ENCODE assay signal across 8 cellular contexts in the genomic region with DNA sequence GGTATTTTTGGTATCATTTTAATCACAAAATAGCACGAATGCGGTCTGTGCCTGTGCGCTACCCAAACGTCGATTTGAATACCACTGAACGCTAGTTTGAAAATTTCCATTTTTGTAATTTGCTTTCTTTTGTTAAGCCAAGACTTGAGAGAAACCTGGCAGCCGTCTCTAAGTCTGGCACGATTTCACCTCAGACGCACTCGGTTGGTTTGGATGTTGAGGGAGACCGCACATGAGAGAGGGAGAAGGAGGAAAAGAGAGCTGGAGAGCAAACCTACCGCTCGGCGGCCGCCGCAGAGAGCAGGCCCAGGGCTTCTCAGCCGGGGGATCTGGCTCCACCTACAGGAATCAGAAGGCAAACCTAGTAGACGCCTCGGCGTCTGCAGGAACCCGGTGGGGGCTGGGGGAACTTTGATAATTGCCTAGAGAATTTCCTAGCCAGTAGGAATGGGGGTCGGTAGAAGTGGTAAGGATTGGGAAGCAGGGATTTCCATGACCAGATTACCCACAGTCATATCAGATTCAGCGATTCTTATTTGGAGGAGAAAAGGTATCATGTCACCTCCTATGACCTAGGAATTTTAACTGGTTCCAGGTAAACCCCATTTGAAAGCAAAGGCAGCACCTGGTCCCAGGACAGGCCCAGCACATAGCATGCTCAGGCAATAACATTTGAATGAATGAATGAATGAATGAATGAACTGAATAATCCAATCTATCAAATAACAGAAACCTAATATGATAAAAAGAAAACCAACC.
DNase-seq lines count a peak whose midpoint lies in the region; ATAC-seq and TF ChIP-seq lines count a peak whose summit lies in the region.

No MANE protein-coding gene starts in this region.

- DNase-seq in activated naive CD8-positive, alpha-beta T cell treated with anti-CD3 and anti-CD28 coated beads, Interleukin-2, amount 50 U/mL, for 16 hours (ENCODE audit: low read depth, low spot score), result peak; percentile 12
- peak; percentile 76 for DNase-seq in hepatic stellate cell (ENCODE audit: low spot score)
- DNase-seq in sciatic nerve (ENCODE audit: low spot score), result peak; percentile 88

- H3K4me1 ChIP-seq in BLaER1, result 0 out of 2 replicates have a peak, but pooled peaks cover 7% of the 10 kb centered on the region

- peak; percentile 95 for ATAC-seq in GM19372 (IDR thresholded peaks at IDR 0.05; ENCODE audit: low read depth, unreplicated experiment)
- peak; percentile 99 for ATAC-seq in HG03442 (IDR thresholded peaks at IDR 0.05; ENCODE audit: unreplicated experiment)
- ATAC-seq in SK-N-SH treated with all-trans-retinoic acid at 6 μM for 48 hours, result peak; percentile 53; the same call in 2 of the 3 replicates
- peak; percentile 85 for ATAC-seq in sciatic nerve
- no peak for ATAC-seq in HG03457 (IDR thresholded peaks at IDR 0.05; ENCODE audit: unreplicated experiment)

- H3K4me2 ChIP-seq in BLaER1, result peak overlapping the region; percentile 63

- H3K36me3 ChIP-seq in BLaER1, result no peaks in the 10 kb centered on the region

- H3K9ac ChIP-seq in BLaER1, result no peak overlapping the region

- H3K9me3 ChIP-seq in BLaER1, result no peaks in the 10 kb centered on the region

- intact Hi-C loops in sciatic nerve (cut with DNase I), result no loop called here

- H3K27me3 ChIP-seq in BLaER1, result no peaks in the 10 kb centered on the region

- no peaks in the 10 kb centered on the region for H4K20me1 ChIP-seq in BLaER1

- H3K4me3 ChIP-seq in BLaER1, result no peak overlapping the region

- H3K27ac ChIP-seq in BLaER1, result no peak overlapping the region

TF ChIP-seq in SK-N-SH treated with all-trans-retinoic acid at 6 μM for 48 hours, 23 proteins besides CTCF, POLR2A, EP300 and RAD21:
- TF ChIP-seq, protein P1, sequence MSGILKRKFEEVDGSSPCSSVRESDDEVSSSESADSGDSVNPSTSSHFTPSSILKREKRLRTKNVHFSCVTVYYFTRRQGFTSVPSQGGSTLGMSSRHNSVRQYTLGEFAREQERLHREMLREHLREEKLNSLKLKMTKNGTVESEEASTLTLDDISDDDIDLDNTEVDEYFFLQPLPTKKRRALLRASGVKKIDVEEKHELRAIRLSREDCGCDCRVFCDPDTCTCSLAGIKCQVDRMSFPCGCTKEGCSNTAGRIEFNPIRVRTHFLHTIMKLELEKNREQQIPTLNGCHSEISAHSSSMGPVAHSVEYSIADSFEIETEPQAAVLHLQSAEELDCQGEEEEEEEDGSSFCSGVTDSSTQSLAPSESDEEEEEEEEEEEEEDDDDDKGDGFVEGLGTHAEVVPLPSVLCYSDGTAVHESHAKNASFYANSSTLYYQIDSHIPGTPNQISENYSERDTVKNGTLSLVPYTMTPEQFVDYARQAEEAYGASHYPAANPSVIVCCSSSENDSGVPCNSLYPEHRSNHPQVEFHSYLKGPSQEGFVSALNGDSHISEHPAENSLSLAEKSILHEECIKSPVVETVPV (CRISPR knock-in tag; IDR thresholded peaks at IDR 0.05), result no peak
- TF ChIP-seq ZFP3 (CRISPR knock-in tag; IDR thresholded peaks at IDR 0.05) (no peak), ESRRG (CRISPR knock-in tag; IDR thresholded peaks at IDR 0.05) (no peak), TCF4 (CRISPR knock-in tag; IDR thresholded peaks at IDR 0.05; ENCODE audit: borderline replicate concordance) (no peak), GLIS3 (CRISPR knock-in tag; IDR thresholded peaks at IDR 0.05) (no peak)
- TF ChIP-seq, protein P2, sequence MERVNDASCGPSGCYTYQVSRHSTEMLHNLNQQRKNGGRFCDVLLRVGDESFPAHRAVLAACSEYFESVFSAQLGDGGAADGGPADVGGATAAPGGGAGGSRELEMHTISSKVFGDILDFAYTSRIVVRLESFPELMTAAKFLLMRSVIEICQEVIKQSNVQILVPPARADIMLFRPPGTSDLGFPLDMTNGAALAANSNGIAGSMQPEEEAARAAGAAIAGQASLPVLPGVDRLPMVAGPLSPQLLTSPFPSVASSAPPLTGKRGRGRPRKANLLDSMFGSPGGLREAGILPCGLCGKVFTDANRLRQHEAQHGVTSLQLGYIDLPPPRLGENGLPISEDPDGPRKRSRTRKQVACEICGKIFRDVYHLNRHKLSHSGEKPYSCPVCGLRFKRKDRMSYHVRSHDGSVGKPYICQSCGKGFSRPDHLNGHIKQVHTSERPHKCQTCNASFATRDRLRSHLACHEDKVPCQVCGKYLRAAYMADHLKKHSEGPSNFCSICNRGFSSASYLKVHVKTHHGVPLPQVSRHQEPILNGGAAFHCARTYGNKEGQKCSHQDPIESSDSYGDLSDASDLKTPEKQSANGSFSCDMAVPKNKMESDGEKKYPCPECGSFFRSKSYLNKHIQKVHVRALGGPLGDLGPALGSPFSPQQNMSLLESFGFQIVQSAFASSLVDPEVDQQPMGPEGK (CRISPR knock-in tag; IDR thresholded peaks at IDR 0.05; ENCODE audit: borderline replicate concordance), result no peak

Comparison
In these comparisons a context has a peak if more than half of its experiments do, and no peak if none do; other contexts are left out.
1. DNase-seq: peak in every context shown above with its lines; median percentile 88 in sciatic nerve; 76 in hepatic stellate cell; 12 in activated naive CD8-positive, alpha-beta T cell treated with anti-CD3 and anti-CD28 coated beads, Interleukin-2, amount 50 U/mL, for 16 hours.